In genomic region chr3:52197842-52198625, GRCh38 we compare ENCODE assay signal across 8 cellular contexts. TPM values are rescaled to one million over a fixed set of nuclear protein-coding genes. Genes with fewer than 3 reads are reported as not detected.
DNase-seq lines count a peak whose midpoint lies in the region; ATAC-seq, FAIRE-seq and TF ChIP-seq lines count a peak whose summit lies in the region.

Gene ALAS1 (plus strand): TSS chr3:52198160. CDS start chr3:52199242, 1,082 bp downstream.

- peak within 1 kb of the TSS; percentile 76 for H2BK5ac ChIP-seq in H1 (ENCODE audit: low read depth, low read length)
- H2BK5ac ChIP-seq in mesenchymal stem cell (ENCODE audit: low read depth, low read length, poor library complexity, severe bottlenecking) = peak within 1 kb of the TSS; percentile 71

- TF ChIP-seq CTCF in H1 (IDR thresholded peaks at IDR 0.05; ENCODE audit: control extremely low read depth in 1 of 3, insufficient read depth in 1 of 3, low read depth in 1 of 3, low read length in 3 of 3) = peak in 2 of 3 experiments; percentile 6 to 14; a peak in 2 of 4 replicates

- CTCF ChIA-PET in H1 (lab: Charles Lee; ENCODE audit: partially characterized antibody) = interaction anchor here (0.6 to 2.4 kb wide), 9 partner anchors 10 to 504 kb away, joined by 3 to 8 read pairs (median 4); no protein-coding TSS in a partner anchor

- H3K56ac ChIP-seq in H1 (replicated peaks; ENCODE audit: insufficient read length, low read depth, low read length) = no peak within 1 kb of the TSS

- H2BK12ac ChIP-seq in H1 (ENCODE audit: low read depth, low read length) = peak within 1 kb of the TSS; percentile 27; the same call in 1 of the 2 replicates
- peak within 1 kb of the TSS; percentile 75 to 92 for H2BK12ac ChIP-seq in mesenchymal stem cell (ENCODE audit: low read length in 2 of 2)

- H3K27ac ChIP-seq in H1 (ENCODE audit: low read depth, low read length) (peak within 1 kb of the TSS; percentile 41; the same call in 1 of the 2 replicates), mesenchymal stem cell (ENCODE audit: low read length, poor library complexity, severe bottlenecking) (peak within 1 kb of the TSS; percentile 52)

- H3K4ac ChIP-seq in H1 (replicated peaks; ENCODE audit: insufficient read length, low read depth, low read length) (peak within 1 kb of the TSS; percentile 28), mesenchymal stem cell (ENCODE audit: low read depth in 1 of 2, low read length in 2 of 2) (peak within 1 kb of the TSS; percentile 88 to 92)

- H3K79me1 ChIP-seq in H1 (ENCODE audit: low read depth, low read length) = no peaks in the 10 kb centered on the region; the same call in none of the 2 replicates
- H3K79me1 ChIP-seq in mesenchymal stem cell (replicated peaks; ENCODE audit: low read length, poor library complexity, severe bottlenecking) = peaks cover 18% of the 10 kb centered on the region

- no peak for TF ChIP-seq EP300 in H1 (IDR thresholded peaks at IDR 0.05; ENCODE audit: borderline replicate concordance in 1 of 2, low read depth in 2 of 2, low read length in 2 of 2)

- H2BK120ac ChIP-seq in H1 (replicated peaks; ENCODE audit: low read depth, low read length) (peak within 1 kb of the TSS; percentile 48), mesenchymal stem cell (ENCODE audit: low read depth, low read length) (peak within 1 kb of the TSS; percentile 65)

- peak in 1 of 2 experiments; percentile 27; a peak in 2 of 4 replicates for TF ChIP-seq RAD21 in H1 (IDR thresholded peaks at IDR 0.05 in 1 of 2, conservative IDR thresholded peaks at IDR 0.05 in 1 of 2; ENCODE audit: low read depth in 2 of 2, low read length in 2 of 2)

- peak within 1 kb of the TSS; percentile 72; the same call in 1 of the 2 replicates for H2BK20ac ChIP-seq in H1 (ENCODE audit: low read length)

- peaks cover 4% of the 10 kb centered on the region; the same call in 1 of the 2 replicates for H3K23me2 ChIP-seq in H1 (ENCODE audit: low read depth, low read length)

- H3K79me2 ChIP-seq in H1 (ENCODE audit: control insufficient read depth in 1 of 2, insufficient read depth in 2 of 2, low read length in 2 of 2) = peaks cover 0 to 8% of the 10 kb centered on the region in 2 experiments; a peak in 2 of 4 replicates

- ATAC-seq in GM19467 (IDR thresholded peaks at IDR 0.05; ENCODE audit: unreplicated experiment) = peak; percentile 82

- FAIRE-seq in H1 (lab: Jason Lieb, UNC) = no peak

- H2AFZ ChIP-seq in H1 (ENCODE audit: low read length) (peak within 1 kb of the TSS; percentile 95), mesenchymal stem cell (ENCODE audit: low read depth, low read length) (peak within 1 kb of the TSS; percentile 92)

- peak within 1 kb of the TSS; percentile 80 to 94 (median 85) for H3K4me3 ChIP-seq in H1 (ENCODE audit: extremely low read depth in 1 of 4, insufficient read depth in 2 of 4, low read depth in 3 of 4, low read length in 4 of 4)
- H3K4me3 ChIP-seq in mesenchymal stem cell (ENCODE audit: insufficient read depth in 1 of 2, low read depth in 1 of 2, low read length in 2 of 2) = peak within 1 kb of the TSS; percentile 98

- H3K36me3 ChIP-seq in H1 (ENCODE audit: control insufficient read depth in 2 of 4, insufficient read depth in 4 of 4, low read length in 3 of 4) (peaks cover 6 to 29% (median 12%) of the 10 kb centered on the region in 4 experiments), mesenchymal stem cell (ENCODE audit: control insufficient read depth in 1 of 2, insufficient read depth in 2 of 2, low read depth in 1 of 2, low read length in 2 of 2) (peaks cover 13 to 37% of the 10 kb centered on the region in 2 experiments)

- H3K14ac ChIP-seq in H1 (ENCODE audit: insufficient read length) = no peak within 1 kb of the TSS
- H3K14ac ChIP-seq in mesenchymal stem cell (ENCODE audit: low read length in 2 of 2) = peak within 1 kb of the TSS; percentile 59 to 94

- H3K9ac ChIP-seq in H1 (replicated peaks in 1 of 4; ENCODE audit: extremely low read depth in 1 of 4, low read depth in 3 of 4, low read length in 3 of 4) (peak within 1 kb of the TSS; percentile 59 to 78 (median 68)), mesenchymal stem cell (ENCODE audit: low read length) (peak within 1 kb of the TSS; percentile 93)

- peak within 1 kb of the TSS; percentile 92 to 93 for H3K4me2 ChIP-seq in H1 (ENCODE audit: insufficient read depth in 1 of 2, low read depth in 2 of 2, low read length in 2 of 2)
- peak within 1 kb of the TSS; percentile 98 for H3K4me2 ChIP-seq in mesenchymal stem cell (ENCODE audit: low read length, poor library complexity, severe bottlenecking)

- no peak within 1 kb of the TSS for H3K23ac ChIP-seq in H1 (ENCODE audit: insufficient read length)
- H3K23ac ChIP-seq in mesenchymal stem cell (ENCODE audit: low read length in 2 of 2) = peak within 1 kb of the TSS in 1 of 2 experiments; percentile 90

- H3K27me3 ChIP-seq in H1 (replicated peaks in 1 of 4; ENCODE audit: control insufficient read depth in 3 of 4, extremely low read depth in 1 of 4, insufficient read depth in 3 of 4, low read length in 3 of 4) = peaks cover 0 to 3% (median under 1%) of the 10 kb centered on the region in 4 experiments; a peak in 4 of 7 replicates
- H3K27me3 ChIP-seq in mesenchymal stem cell (ENCODE audit: control insufficient read depth in 1 of 2, insufficient read depth in 1 of 2, low read length in 2 of 2) = no peaks in the 10 kb centered on the region

- peak in 1 of 2 experiments; percentile 85; a peak in 2 of 3 replicates for TF ChIP-seq POLR2A in H1 (IDR thresholded peaks at IDR 0.05; ENCODE audit: control extremely low read depth in 1 of 2, low read depth in 2 of 2, low read length in 2 of 2)

- H4K91ac ChIP-seq in H1 (replicated peaks; ENCODE audit: insufficient read length, low read length) (peak within 1 kb of the TSS; percentile 93), mesenchymal stem cell (ENCODE audit: low read length) (peak within 1 kb of the TSS; percentile 84)

- H3K18ac ChIP-seq in H1 (ENCODE audit: extremely low read depth, low read length) (peak within 1 kb of the TSS; percentile 60), mesenchymal stem cell (ENCODE audit: low read depth in 1 of 2, low read length in 2 of 2) (peak within 1 kb of the TSS; percentile 94 to 95)

- POLR2A ChIA-PET in H1 (lab: Charles Lee; ENCODE audit: partially characterized antibody) = interaction anchor here (0.6 to 2.1 kb wide), 3 partner anchors 43 to 81 kb away, joined by 3 to 14 read pairs (median 5); partner anchors contain the start of genes POC1A and WDR82

- peak within 1 kb of the TSS; percentile 81 for H4K8ac ChIP-seq in H1 (ENCODE audit: extremely low read depth, insufficient read depth, low read length)
- peak within 1 kb of the TSS; percentile 88 for H4K8ac ChIP-seq in mesenchymal stem cell (ENCODE audit: low read length)

- H2AK5ac ChIP-seq in H1 (ENCODE audit: low read depth, low read length) = 0 out of 2 replicates have a peak within 1 kb of the TSS, but pooled peaks have one; percentile 82
- peak within 1 kb of the TSS; percentile 94 for H2AK5ac ChIP-seq in mesenchymal stem cell (ENCODE audit: low read length, severe bottlenecking)

- WGBS in H1 (ENCODE audit: extremely low coverage in 1 of 2, insufficient coverage in 1 of 2, insufficient read length in 1 of 2, insufficient replicate concordance in 2 of 2, low coverage in 1 of 2, low lambda C conversion rate in 2 of 2, missing lambda C conversion rate in 1 of 2), 2 experiments = 3% methylated on average over 64 of the region's 71 CpGs; no CpG with 5 or more reads in 1 of the 2 experiments
- 1% methylated on average over 71 of the region's 71 CpGs for WGBS in mesenchymal stem cell

- no peaks in the 10 kb centered on the region for H3K9me3 ChIP-seq in H1 (ENCODE audit: insufficient read depth in 2 of 2, low read depth in 1 of 2, low read length in 1 of 2)
- no peaks in the 10 kb centered on the region for H3K9me3 ChIP-seq in mesenchymal stem cell (ENCODE audit: control insufficient read depth, low read length)

- H2BK15ac ChIP-seq in H1 (ENCODE audit: low read length) (0 out of 2 replicates have a peak within 1 kb of the TSS, but pooled peaks have one; percentile 36), mesenchymal stem cell (ENCODE audit: low read depth, poor library complexity, severe bottlenecking) (peak within 1 kb of the TSS; percentile 97)

- peaks cover 0 to 3% of the 10 kb centered on the region in 2 experiments for H4K20me1 ChIP-seq in H1 (replicated peaks in 1 of 2; ENCODE audit: control insufficient read depth in 1 of 2, insufficient read depth in 2 of 2, low read length in 2 of 2)

- H4K5ac ChIP-seq in H1 (ENCODE audit: insufficient read length, low read depth, low read length) = peak within 1 kb of the TSS; percentile 69

- H3K4me1 ChIP-seq in H1 (replicated peaks in 1 of 4; ENCODE audit: control insufficient read depth in 3 of 4, insufficient read depth in 4 of 4, low read length in 3 of 4) (peaks cover 0 to 12% (median 7%) of the 10 kb centered on the region in 4 experiments; a peak in 6 of 7 replicates), mesenchymal stem cell (ENCODE audit: control insufficient read depth, insufficient read depth, low read depth, low read length) (peaks cover 17% of the 10 kb centered on the region)

- DNase-seq in COLO829 (ENCODE audit: low spot score) (peak; percentile 98), HS-27A (ENCODE audit: low read depth) (peak; percentile 73), NOMO-1 treated with DMSO at 0.1 percent for 48 hours (lab: John Stamatoyannopoulos, UW; ENCODE audit: unreplicated experiment) (peak; percentile 84), H1 (ENCODE audit: low read depth in 1 of 2, low spot score in 2 of 2) (peak; percentile 87 to 98), mesenchymal stem cell (peak; percentile 90)
- peak; percentile 84 to 88 for DNase-seq in activated CD8-positive, alpha-beta memory T cell treated with anti-CD3 and anti-CD28 coated beads for 4 hours (ENCODE audit: low read depth in 2 of 2)
- DNase-seq in stimulated activated CD8-positive, alpha-beta memory T cell treated with anti-CD3 and anti-CD28 coated beads, Interleukin-12 subunit alpha, Interleukin-12 subunit beta, amount 100 ng/mL, for 4 hours (ENCODE audit: low read depth) = peak; percentile 93

TF ChIP-seq in H1, 55 proteins besides CTCF, POLR2A, EP300 and RAD21 (continues in another document):
- peak; percentile 99 for TF ChIP-seq NRF1 (IDR thresholded peaks at IDR 0.05; ENCODE audit: low read depth, low read length)
- TF ChIP-seq GTF2F1 (IDR thresholded peaks at IDR 0.05; ENCODE audit: borderline replicate concordance, low read depth, low read length) = no peak
- no peak for TF ChIP-seq GABPA (IDR thresholded peaks at IDR 0.05; ENCODE audit: borderline replicate concordance, insufficient read depth, low read length)

RNA-seq across cellular contexts. Expression of gene ALAS1, which starts in this region (rescaled TPM):
- total RNA-seq in H1 (2021; fragmentation: NEBNext Ultra II Directional; extraction: Animal tissue kit (Norgen Biotek cat#: 25700)) = 45.2 and 45.9 TPM in 2 replicates
- 84.4 and 87.7 TPM in 2 replicates for polyA plus RNA-seq in H1 (2011; rRNA removed)
- 64.0 TPM for polyA plus RNA-seq in H1 (2011; cell fraction: cytosol; rRNA removed)
- polyA plus RNA-seq in H1 (2011; cell fraction: nucleus; rRNA removed) = 66.4 TPM
- polyA plus RNA-seq in H1 (2012, experiment 1 of 2) = 57.7 to 63.5 TPM (median 60.7 TPM) in 4 replicates
- 49.0 TPM for polyA plus RNA-seq in H1 (2012, experiment 2 of 2)
- 34.1 TPM for polyA plus RNA-seq in H1 (2013, experiment 1 of 2)
- polyA plus RNA-seq in H1 (2013, experiment 2 of 2) = 31.3 TPM
- polyA minus RNA-seq in H1 (2011; rRNA and poly(A)+ RNA removed) = 57.3 and 64.7 TPM in 2 replicates
- polyA minus RNA-seq in H1 (2011; cell fraction: cytosol; rRNA and poly(A)+ RNA removed) = 30.9 TPM
- 24.2 TPM for polyA minus RNA-seq in H1 (2011; cell fraction: nucleus; rRNA and poly(A)+ RNA removed)
- polyA plus RNA-seq in mesenchymal stem cell (2013, experiment 1 of 2) = 64.5 TPM
- polyA plus RNA-seq in mesenchymal stem cell (2013, experiment 2 of 2) = 61.9 TPM

Comparison
In these comparisons a context has a peak if more than half of its experiments do, and no peak if none do; other contexts are left out.
1. Peak in every context shown above with its lines: DNase-seq, ATAC-seq, H3K4me3 ChIP-seq and H3K27ac ChIP-seq.